ENCODE assay signal across 8 cellular contexts in the genomic region with DNA sequence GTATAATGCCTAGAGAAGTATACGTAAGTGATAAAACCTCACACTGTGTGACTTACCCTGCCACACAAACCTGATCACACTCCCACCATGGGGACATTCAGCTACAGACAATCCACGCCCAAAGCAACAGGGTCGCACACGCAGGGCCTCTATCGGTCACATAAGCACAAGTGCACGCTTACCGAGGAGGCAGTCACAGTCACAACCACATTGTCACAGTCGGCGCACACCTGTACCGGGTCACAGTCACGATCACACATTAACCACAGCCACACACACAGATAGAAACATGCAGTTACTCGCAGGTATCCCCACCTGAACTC. TPM values are rescaled to one million over a fixed set of nuclear protein-coding genes. Genes with fewer than 3 reads are reported as not detected.
DNase-seq lines count a peak whose midpoint lies in the region; ATAC-seq and TF ChIP-seq lines count a peak whose summit lies in the region.

No MANE protein-coding gene starts in this region.

- H3K27me3 Mint-ChIP-seq in stimulated activated naive B cell treated with anti-CD40 and anti-IgM and Interleukin-4, amounts not matched to agents 10 μg/mL and 1 μg/mL and 100 μg/mL, for 72 hours = no peaks in the 10 kb centered on the region

- intact Hi-C loops in Panc1 (cut with micrococcal nuclease; ENCODE audit: unreplicated experiment) = no loop called here

- DNase-seq in AML-193 (lab: John Stamatoyannopoulos, UW) (peak; percentile 28 to 32), Panc1 (ENCODE audit: low read depth, low spot score) (no peak), T47D (ENCODE audit: low read depth in 1 of 2, low spot score in 1 of 2) (peak; percentile 18 to 42), SHP77 treated with DMSO at 0.1 percent for 48 hours (lab: John Stamatoyannopoulos, UW) (no peak)
- DNase-seq in stimulated activated naive B cell treated with anti-CD40 and anti-IgM and Interleukin-4, amounts not matched to agents 10 μg/mL and 1 μg/mL and 100 μg/mL, for 72 hours = no peak

- no TSS peak for BruUV-seq in Panc1 (replicated peaks; lab: Mats Ljungman, UMichigan)

- H3K4me3 Mint-ChIP-seq in stimulated activated naive B cell treated with anti-CD40 and anti-IgM and Interleukin-4, amounts not matched to agents 10 μg/mL and 1 μg/mL and 100 μg/mL, for 72 hours = peak overlapping the region; percentile 94 to 98

- in situ Hi-C loops in Panc1 (cut with HindIII; ENCODE audit: low pct_unique_long_range_greater_than_20kb, low sequenced_read_pairs) (no loop called here), T47D (cut with HindIII; ENCODE audit: low pct_unique_long_range_greater_than_20kb, low sequenced_read_pairs) (no loop called here)

- H3K27ac ChIP-seq in Panc1 (ENCODE audit: low read length) (peak overlapping the region; percentile 98), liver (ENCODE audit: low read depth in 1 of 2, low read length in 2 of 2) (peak overlapping the region; percentile 95 to 99)

- POLR2A ChIA-PET in Panc1 (lab: Charles Lee) = no interaction called here

- 3% methylated on average over 12 of the region's 12 CpGs for WGBS in liver

- H3K4me1 ChIP-seq in Panc1 (ENCODE audit: control insufficient read depth, insufficient read depth, low read length) (no peaks in the 10 kb centered on the region), liver (ENCODE audit: control insufficient read depth in 4 of 4, insufficient read depth in 4 of 4, low read length in 3 of 4) (peaks cover 0 to 18% (median 11%) of the 10 kb centered on the region in 4 donors)

- H3K4me3 ChIP-seq in Panc1 (ENCODE audit: low read depth in 2 of 2, low read length in 2 of 2) = peak overlapping the region; percentile 87 to 97
- peak overlapping the region; percentile 62 to 98 (median 91) for H3K4me3 ChIP-seq in liver (ENCODE audit: low read depth in 1 of 3, low read length in 3 of 3)

- H3K9me3 Mint-ChIP-seq in stimulated activated naive B cell treated with anti-CD40 and anti-IgM and Interleukin-4, amounts not matched to agents 10 μg/mL and 1 μg/mL and 100 μg/mL, for 72 hours = peaks cover 0 to 4% of the 10 kb centered on the region in 2 donors

- H3K36me3 ChIP-seq in Panc1 (ENCODE audit: control insufficient read depth, insufficient read depth, low read length) = no peaks in the 10 kb centered on the region
- H3K36me3 ChIP-seq in liver (ENCODE audit: control insufficient read depth in 4 of 4, insufficient read depth in 3 of 4, low read depth in 1 of 4, low read length in 3 of 4) = peaks cover 0 to 5% (median 2%) of the 10 kb centered on the region in 4 donors

- H3K9me3 ChIP-seq in Panc1 (ENCODE audit: control insufficient read depth, insufficient read depth, low read depth, low read length) (no peaks in the 10 kb centered on the region), liver (ENCODE audit: control insufficient read depth in 4 of 4, low read length in 3 of 4) (peaks cover 5 to 7% (median 7%) of the 10 kb centered on the region in 4 donors)

- no peak for TF ChIP-seq RAD21 in liver (IDR thresholded peaks at IDR 0.05)

- H3K27ac Mint-ChIP-seq in stimulated activated naive B cell treated with anti-CD40 and anti-IgM and Interleukin-4, amounts not matched to agents 10 μg/mL and 1 μg/mL and 100 μg/mL, for 72 hours = peak overlapping the region; percentile 99

- TF ChIP-seq CTCF in Panc1 (IDR thresholded peaks at IDR 0.05) (no peak), liver (IDR thresholded peaks at IDR 0.05; ENCODE audit: low read depth, low read length, missing input control) (no peak)

- ATAC-seq in GM18511 (IDR thresholded peaks at IDR 0.05; ENCODE audit: unreplicated experiment) (peak; percentile 28), HG03108 (IDR thresholded peaks at IDR 0.05; ENCODE audit: unreplicated experiment) (peak; percentile 7), Panc1 (peak; percentile 29)
- peak; percentile 24 to 33 for ATAC-seq in stimulated activated naive B cell treated with anti-CD40 and anti-IgM and Interleukin-4, amounts not matched to agents 10 μg/mL and 1 μg/mL and 100 μg/mL, for 72 hours (replicated peaks)

- H3K27me3 ChIP-seq in Panc1 (ENCODE audit: control insufficient read depth, insufficient read depth, low read length) = no peaks in the 10 kb centered on the region
- no peaks in the 10 kb centered on the region for H3K27me3 ChIP-seq in liver (ENCODE audit: control insufficient read depth in 4 of 4, insufficient read depth in 4 of 4, low read length in 3 of 4)

- H3K4me1 Mint-ChIP-seq in stimulated activated naive B cell treated with anti-CD40 and anti-IgM and Interleukin-4, amounts not matched to agents 10 μg/mL and 1 μg/mL and 100 μg/mL, for 72 hours = peaks cover 21 to 45% of the 10 kb centered on the region in 2 donors

- peaks cover 3 to 24% of the 10 kb centered on the region in 2 donors for H3K36me3 Mint-ChIP-seq in stimulated activated naive B cell treated with anti-CD40 and anti-IgM and Interleukin-4, amounts not matched to agents 10 μg/mL and 1 μg/mL and 100 μg/mL, for 72 hours

- CTCF ChIA-PET in Panc1 (lab: Charles Lee) = interaction anchor here (0.6 kb wide), 1 partner anchor 299 kb away, joined by 9 read pairs; no protein-coding TSS in a partner anchor

- peak overlapping the region; percentile 66 to 91 for H3K9ac ChIP-seq in liver (ENCODE audit: low read depth in 1 of 2, low read length in 2 of 2)

TF ChIP-seq in liver, 16 proteins besides CTCF, POLR2A, EP300 and RAD21:
- TF ChIP-seq, protein P1, sequence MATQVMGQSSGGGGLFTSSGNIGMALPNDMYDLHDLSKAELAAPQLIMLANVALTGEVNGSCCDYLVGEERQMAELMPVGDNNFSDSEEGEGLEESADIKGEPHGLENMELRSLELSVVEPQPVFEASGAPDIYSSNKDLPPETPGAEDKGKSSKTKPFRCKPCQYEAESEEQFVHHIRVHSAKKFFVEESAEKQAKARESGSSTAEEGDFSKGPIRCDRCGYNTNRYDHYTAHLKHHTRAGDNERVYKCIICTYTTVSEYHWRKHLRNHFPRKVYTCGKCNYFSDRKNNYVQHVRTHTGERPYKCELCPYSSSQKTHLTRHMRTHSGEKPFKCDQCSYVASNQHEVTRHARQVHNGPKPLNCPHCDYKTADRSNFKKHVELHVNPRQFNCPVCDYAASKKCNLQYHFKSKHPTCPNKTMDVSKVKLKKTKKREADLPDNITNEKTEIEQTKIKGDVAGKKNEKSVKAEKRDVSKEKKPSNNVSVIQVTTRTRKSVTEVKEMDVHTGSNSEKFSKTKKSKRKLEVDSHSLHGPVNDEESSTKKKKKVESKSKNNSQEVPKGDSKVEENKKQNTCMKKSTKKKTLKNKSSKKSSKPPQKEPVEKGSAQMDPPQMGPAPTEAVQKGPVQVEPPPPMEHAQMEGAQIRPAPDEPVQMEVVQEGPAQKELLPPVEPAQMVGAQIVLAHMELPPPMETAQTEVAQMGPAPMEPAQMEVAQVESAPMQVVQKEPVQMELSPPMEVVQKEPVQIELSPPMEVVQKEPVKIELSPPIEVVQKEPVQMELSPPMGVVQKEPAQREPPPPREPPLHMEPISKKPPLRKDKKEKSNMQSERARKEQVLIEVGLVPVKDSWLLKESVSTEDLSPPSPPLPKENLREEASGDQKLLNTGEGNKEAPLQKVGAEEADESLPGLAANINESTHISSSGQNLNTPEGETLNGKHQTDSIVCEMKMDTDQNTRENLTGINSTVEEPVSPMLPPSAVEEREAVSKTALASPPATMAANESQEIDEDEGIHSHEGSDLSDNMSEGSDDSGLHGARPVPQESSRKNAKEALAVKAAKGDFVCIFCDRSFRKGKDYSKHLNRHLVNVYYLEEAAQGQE (IDR thresholded peaks at IDR 0.05) = no peak
- TF ChIP-seq EGR1 (IDR thresholded peaks at IDR 0.05; ENCODE audit: low read depth in 2 of 2) = no peak
- no peak for TF ChIP-seq GABPA (IDR thresholded peaks at IDR 0.05 in 1 of 2, conservative IDR thresholded peaks at IDR 0.05 in 1 of 2)
- TF ChIP-seq HNF4G (IDR thresholded peaks at IDR 0.05) = no peak
- TF ChIP-seq SP1 (IDR thresholded peaks at IDR 0.05) = no peak
- no peak for TF ChIP-seq FOXA1 (IDR thresholded peaks at IDR 0.05)
- TF ChIP-seq TAF1 (conservative IDR thresholded peaks at IDR 0.05) = no peak
- no peak for TF ChIP-seq NR2F2 (IDR thresholded peaks at IDR 0.05)
- no peak for TF ChIP-seq FOXA2 (IDR thresholded peaks at IDR 0.05)
- no peak for TF ChIP-seq HNF4A (conservative IDR thresholded peaks at IDR 0.05)
- TF ChIP-seq RXRA (IDR thresholded peaks at IDR 0.05) = no peak
- TF ChIP-seq, protein P2, sequence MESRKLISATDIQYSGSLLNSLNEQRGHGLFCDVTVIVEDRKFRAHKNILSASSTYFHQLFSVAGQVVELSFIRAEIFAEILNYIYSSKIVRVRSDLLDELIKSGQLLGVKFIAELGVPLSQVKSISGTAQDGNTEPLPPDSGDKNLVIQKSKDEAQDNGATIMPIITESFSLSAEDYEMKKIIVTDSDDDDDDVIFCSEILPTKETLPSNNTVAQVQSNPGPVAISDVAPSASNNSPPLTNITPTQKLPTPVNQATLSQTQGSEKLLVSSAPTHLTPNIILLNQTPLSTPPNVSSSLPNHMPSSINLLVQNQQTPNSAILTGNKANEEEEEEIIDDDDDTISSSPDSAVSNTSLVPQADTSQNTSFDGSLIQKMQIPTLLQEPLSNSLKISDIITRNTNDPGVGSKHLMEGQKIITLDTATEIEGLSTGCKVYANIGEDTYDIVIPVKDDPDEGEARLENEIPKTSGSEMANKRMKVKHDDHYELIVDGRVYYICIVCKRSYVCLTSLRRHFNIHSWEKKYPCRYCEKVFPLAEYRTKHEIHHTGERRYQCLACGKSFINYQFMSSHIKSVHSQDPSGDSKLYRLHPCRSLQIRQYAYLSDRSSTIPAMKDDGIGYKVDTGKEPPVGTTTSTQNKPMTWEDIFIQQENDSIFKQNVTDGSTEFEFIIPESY (IDR thresholded peaks at IDR 0.05) = no peak
TF ChIP-seq in liver: peak in this region for 0.

RNA-seq across cellular contexts. Expression of gene ZNF566, which starts 0.6 kb away (rescaled TPM):
- total RNA-seq in Panc1 (2021; ENCODE audit: unreplicated experiment) (19.5 TPM), liver (10 to 100 TPM in 1 of 2 donors, 1 to 10 TPM in 1; 10.0 to 11.1 TPM)
- 7.4 TPM for polyA plus RNA-seq in Panc1 (2012; ENCODE audit: insufficient read length)
- 1 to 10 TPM; 1.5 to 2.7 TPM for polyA plus RNA-seq in liver

RNA-seq across cellular contexts. Expression of gene ZNF260, which starts 39.3 kb away (rescaled TPM):
- total RNA-seq in Panc1 (2021; ENCODE audit: unreplicated experiment) = 25.2 TPM
- 6.6 TPM for polyA plus RNA-seq in Panc1 (2012; ENCODE audit: insufficient read length)
- total RNA-seq in liver = 10 to 100 TPM in 1 of 2 donors, 1 to 10 TPM in 1; 8.0 to 10.4 TPM
- polyA plus RNA-seq in liver = 1 to 10 TPM; 1.7 to 3.2 TPM

Comparison
In these comparisons a context has a peak if more than half of its experiments do, and no peak if none do; other contexts are left out.
1. DNase-seq: peak in AML-193 (2 of 2) and T47D (2 of 2); none in Panc1 (single experiment), stimulated activated naive B cell treated with anti-CD40 and anti-IgM and Interleukin-4, amounts not matched to agents 10 μg/mL and 1 μg/mL and 100 μg/mL, for 72 hours (single experiment) and SHP77 treated with DMSO at 0.1 percent for 48 hours (single experiment).
2. Peak in every context shown above with its lines, with median percentiles within 50 percentile points of each other: ATAC-seq.